In genomic region chr5:136191304-136192014, GRCh38 we compare ENCODE assay signal across 11 cellular contexts. TPM values are rescaled to one million over a fixed set of nuclear protein-coding genes. Genes with fewer than 3 reads are reported as not detected.
A peak's percentile ranks its signal among the peaks of the same experiment; 100 is the strongest.
DNase-seq lines count a peak whose midpoint lies in the region; ATAC-seq and TF ChIP-seq lines count a peak whose summit lies in the region.
"Had no signal": no experiment of that assay in that cellular context is flagged by ENCODE, and none has a peak within 500 bp of the region (broad histone marks: within the 10 kb centered on the region; RNA-seq: fewer than 3 reads in every experiment).

No MANE protein-coding gene starts in this region.

- DNase-seq in ACHN (peak; percentile 44), epithelial cell of esophagus (ENCODE audit: low read depth) (peak; percentile 71), mucosa of descending colon (peak; percentile 65 to 69 (median 68)), H4 (ENCODE audit: low spot score) (no peak)
- DNase-seq: activated gamma-delta T cell, DMS53, left cardiac atrium had no signal

- TF ChIP-seq CTCF in epithelial cell of esophagus (IDR thresholded peaks at IDR 0.05; ENCODE audit: insufficient read depth, low read depth, low read length, missing control alignments) (no peak), mucosa of descending colon (IDR thresholded peaks at IDR 0.05) (no peak)

- in situ Hi-C loops in ACHN (cut with HindIII; ENCODE audit: low pct_ligation_motif_present, low pct_unique_long_range_greater_than_20kb, low sequenced_read_pairs), result no loop called here

- 0 out of 2 replicates have a peak, but pooled peaks cover 8% of the 10 kb centered on the region for H3K36me3 ChIP-seq in HUES48 (ENCODE audit: control insufficient read depth, insufficient read depth, low read length)
- H3K36me3 ChIP-seq in mucosa of descending colon (ENCODE audit: low read depth), result no peaks in the 10 kb centered on the region

- H3K9me3 ChIP-seq in HUES48 (ENCODE audit: control insufficient read depth, insufficient read depth, low read length) (no peaks in the 10 kb centered on the region), mucosa of descending colon (no peaks in the 10 kb centered on the region)

- H3K4me3 ChIP-seq in HUES48 (ENCODE audit: low read depth, low read length) (peak overlapping the region; percentile 66), epithelial cell of esophagus (ENCODE audit: low read length) (peak overlapping the region; percentile 44), mucosa of descending colon (no peak overlapping the region)

- intact Hi-C loops in mucosa of descending colon (cut with DNase I, micrococcal nuclease), result no loop called here

- ATAC-seq in mucosa of descending colon (peak; percentile 57), HG02884 (IDR thresholded peaks at IDR 0.05; ENCODE audit: unreplicated experiment) (no peak), HG02852 (IDR thresholded peaks at IDR 0.05; ENCODE audit: unreplicated experiment) (no peak), HG02981 (IDR thresholded peaks at IDR 0.05; ENCODE audit: unreplicated experiment) (no peak)

- H3K27ac ChIP-seq in HUES48 (ENCODE audit: low read depth, low read length), result no peak overlapping the region

- H3K4me1 ChIP-seq in HUES48 (ENCODE audit: control insufficient read depth, insufficient read depth, low read length), result peaks cover 5% of the 10 kb centered on the region; the same call in 1 of the 2 replicates
- H3K4me1 ChIP-seq in mucosa of descending colon (ENCODE audit: low read depth), result peaks cover 34% of the 10 kb centered on the region

- peaks cover 78% of the 10 kb centered on the region for H3K27me3 ChIP-seq in HUES48 (ENCODE audit: control insufficient read depth, insufficient read depth, low read length)

- no peak overlapping the region for H3K9ac ChIP-seq in HUES48 (ENCODE audit: low read depth, low read length)

RNA-seq across cellular contexts. Expression of gene SMIM32, which starts 1.5 kb away (rescaled TPM):
- total RNA-seq in mucosa of descending colon, result 10 to 100 TPM in 1 of 3 donors, 1 to 10 TPM in 2; 1.3 to 14.4 (median 7.9) TPM
- total RNA-seq in H4 (2014; rRNA removed; shearing (Covaris generic)), result not detected in 2 replicates
- total RNA-seq: left cardiac atrium had no signal

RNA-seq across cellular contexts. Expression of gene SMAD5, which starts 58.8 kb away (rescaled TPM):
- total RNA-seq in mucosa of descending colon, result 10 to 100 TPM; 39.7 to 79.8 (median 42.0) TPM
- 38.8 and 40.0 TPM in 2 replicates for total RNA-seq in H4 (2014; rRNA removed; shearing (Covaris generic))
